17 cellular contexts compared by ENCODE assay signal in genomic region chr2:85503168-85503610, GRCh38. TPM values are rescaled to one million over a fixed set of nuclear protein-coding genes. Genes with fewer than 3 reads are reported as not detected.
DNase-seq lines count a peak whose midpoint lies in the region; ATAC-seq and TF ChIP-seq lines count a peak whose summit lies in the region.
"Had no signal": no experiment of that assay in that cellular context is flagged by ENCODE, and none has a peak within 500 bp of the region (broad histone marks: within the 10 kb centered on the region; RNA-seq: fewer than 3 reads in every experiment).

No MANE protein-coding gene starts in this region.

- H3K4me3 ChIP-seq in SK-N-SH (ENCODE audit: low read depth in 2 of 2, low read length in 1 of 2) (no peak overlapping the region), WERI-Rb-1 (ENCODE audit: low read depth, low read length) (no peak overlapping the region), skin epidermis (no peak overlapping the region)

- H3K36me3 ChIP-seq in SK-N-SH (replicated peaks in 1 of 2; ENCODE audit: control insufficient read depth in 1 of 2, insufficient read depth in 2 of 2, low read length in 1 of 2), result no peaks in the 10 kb centered on the region
- no peaks in the 10 kb centered on the region for H3K36me3 ChIP-seq in WERI-Rb-1

- peak overlapping the region; percentile 22; the same call in 1 of the 2 replicates for H3K4me2 ChIP-seq in SK-N-SH

- H3K9me3 Mint-ChIP-seq in activated CD8-positive, alpha-beta T cell treated with anti-CD3 and anti-CD28 coated beads, Interleukin-2, amount 10 ng/mL, durations not matched to agents 7 days and 5 days (ENCODE audit: insufficient read depth), result no peaks in the 10 kb centered on the region
- H3K9me3 Mint-ChIP-seq: activated B cell treated with CpG ODN at 0.5 μM for 24 hours; activated naive CD4-positive, alpha-beta T cell treated with anti-CD3 and anti-CD28 coated beads for 36 hours; naive B cell; stimulated activated naive B cell treated with anti-CD40 and anti-IgM and Interleukin-4, amounts not matched to agents 10 μg/mL and 1 μg/mL and 100 μg/mL, for 72 hours had no signal

- CTCF ChIA-PET in SK-N-SH (lab: Yijun Ruan, JAX), result interaction anchor here (1.0 to 1.9 kb wide), 4 partner anchors 12 to 83 kb away, joined by 3 to 6 read pairs (median 4); no protein-coding TSS in a partner anchor
- CTCF ChIA-PET in activated CD8-positive, alpha-beta T cell treated with anti-CD3 and anti-CD28 coated beads, Interleukin-2, amount 10 ng/mL, durations not matched to agents 7 days and 5 days (lab: Charles Lee), result no interaction called here

- POLR2A ChIA-PET in SK-N-SH (lab: Yijun Ruan, JAX), result interaction anchor here (1.1 to 3.0 kb wide), 3 partner anchors 21 to 65 kb away, joined by 3 to 25 read pairs (median 19); partner anchors contain the start of gene MAT2A
- POLR2A ChIA-PET in activated CD8-positive, alpha-beta T cell treated with anti-CD3 and anti-CD28 coated beads, Interleukin-2, amount 10 ng/mL, durations not matched to agents 7 days and 5 days (lab: Charles Lee), result no interaction called here

- H4K20me1 ChIP-seq in SK-N-SH (ENCODE audit: insufficient read depth), result no peaks in the 10 kb centered on the region

- WGBS in SK-N-SH (ENCODE audit: low lambda C conversion rate), result 93% methylated on average over 3 of the region's 10 CpGs

- peaks cover 4% of the 10 kb centered on the region for H3K27me3 Mint-ChIP-seq in activated CD8-positive, alpha-beta T cell treated with anti-CD3 and anti-CD28 coated beads, Interleukin-2, amount 10 ng/mL, durations not matched to agents 7 days and 5 days (ENCODE audit: low read depth)
- H3K27me3 Mint-ChIP-seq: activated B cell treated with CpG ODN at 0.5 μM for 24 hours; stimulated activated naive B cell treated with anti-CD40 and anti-IgM and Interleukin-4, amounts not matched to agents 10 μg/mL and 1 μg/mL and 100 μg/mL, for 72 hours had no signal

- no peak overlapping the region for H3K9ac ChIP-seq in SK-N-SH

- no peaks in the 10 kb centered on the region for H3K9me2 ChIP-seq in SK-N-SH

- no peak for TF ChIP-seq EP300 in SK-N-SH (IDR thresholded peaks at IDR 0.05; ENCODE audit: borderline replicate concordance in 1 of 2, low read depth in 1 of 2, low read length in 1 of 2)

- H3K4me1 Mint-ChIP-seq in activated CD8-positive, alpha-beta T cell treated with anti-CD3 and anti-CD28 coated beads, Interleukin-2, amount 10 ng/mL, durations not matched to agents 7 days and 5 days (ENCODE audit: low read depth), result peaks cover 3% of the 10 kb centered on the region

- DNase-seq in SK-N-SH (no peak), WERI-Rb-1 (no peak), left lobe of liver (ENCODE audit: low spot score) (peak; percentile 67), NK-92 (lab: John Stamatoyannopoulos, UW; ENCODE audit: unreplicated experiment) (no peak), glomerular visceral epithelial cell (ENCODE audit: extremely low spot score) (no peak)
- no peak for DNase-seq in activated CD8-positive, alpha-beta T cell treated with anti-CD3 and anti-CD28 coated beads, Interleukin-2, amount 10 ng/mL, durations not matched to agents 7 days and 5 days
- DNase-seq: 8988T; activated B cell treated with CpG ODN at 0.5 μM for 24 hours; activated naive CD4-positive, alpha-beta T cell treated with anti-CD3 and anti-CD28 coated beads for 36 hours; effector CD4-positive, alpha-beta T cell; islet precursor cell; naive B cell; NCI-H1092 treated with DMSO at 0.1 percent for 48 hours; stimulated activated naive B cell treated with anti-CD40 and anti-IgM and Interleukin-4, amounts not matched to agents 10 μg/mL and 1 μg/mL and 100 μg/mL, for 72 hours had no signal

- no peaks in the 10 kb centered on the region for H3K27me3 ChIP-seq in SK-N-SH (ENCODE audit: insufficient read depth)
- H3K27me3 ChIP-seq in WERI-Rb-1 (ENCODE audit: insufficient read depth, low read depth, severe bottlenecking), result no peaks in the 10 kb centered on the region

- H3F3A ChIP-seq in SK-N-SH (replicated peaks; ENCODE audit: insufficient read depth), result peaks cover 35% of the 10 kb centered on the region

- H3K9me3 ChIP-seq in SK-N-SH (no peaks in the 10 kb centered on the region), WERI-Rb-1 (ENCODE audit: severe bottlenecking) (no peaks in the 10 kb centered on the region)

- TF ChIP-seq CTCF in SK-N-SH (IDR thresholded peaks at IDR 0.05) (no peak), WERI-Rb-1 (IDR thresholded peaks at IDR 0.05; ENCODE audit: low read depth, low read length) (0 out of 2 replicates have a peak, but pooled peaks have one; percentile 12)

- peaks cover 19 to 25% of the 10 kb centered on the region in 2 experiments; a peak in 3 of 4 replicates for H3K4me1 ChIP-seq in SK-N-SH (ENCODE audit: control insufficient read depth in 1 of 2, insufficient read depth in 2 of 2, low read depth in 1 of 2, low read length in 1 of 2)

- H3K27ac ChIP-seq in SK-N-SH (ENCODE audit: low read depth in 2 of 2, low read length in 1 of 2) (peak overlapping the region; percentile 60 to 68), WERI-Rb-1 (peak overlapping the region; percentile 86), skin epidermis (peak overlapping the region in 16 of 21 experiments; percentile 8 to 83 (median 46))

- no peak for TF ChIP-seq RAD21 in SK-N-SH (IDR thresholded peaks at IDR 0.05; ENCODE audit: low read length)

- no peak overlapping the region for H3K4me3 Mint-ChIP-seq in activated CD8-positive, alpha-beta T cell treated with anti-CD3 and anti-CD28 coated beads, Interleukin-2, amount 10 ng/mL, durations not matched to agents 7 days and 5 days
- H3K4me3 Mint-ChIP-seq: activated B cell treated with CpG ODN at 0.5 μM for 24 hours; activated naive CD4-positive, alpha-beta T cell treated with anti-CD3 and anti-CD28 coated beads for 36 hours; naive B cell; stimulated activated naive B cell treated with anti-CD40 and anti-IgM and Interleukin-4, amounts not matched to agents 10 μg/mL and 1 μg/mL and 100 μg/mL, for 72 hours had no signal

- H2AFZ ChIP-seq in SK-N-SH (ENCODE audit: low read depth), result no peak overlapping the region

- H3K27ac Mint-ChIP-seq in activated CD8-positive, alpha-beta T cell treated with anti-CD3 and anti-CD28 coated beads, Interleukin-2, amount 10 ng/mL, durations not matched to agents 7 days and 5 days, result no peak overlapping the region
- H3K27ac Mint-ChIP-seq: activated B cell treated with CpG ODN at 0.5 μM for 24 hours; activated naive CD4-positive, alpha-beta T cell treated with anti-CD3 and anti-CD28 coated beads for 36 hours; stimulated activated naive B cell treated with anti-CD40 and anti-IgM and Interleukin-4, amounts not matched to agents 10 μg/mL and 1 μg/mL and 100 μg/mL, for 72 hours had no signal

- ATAC-seq in SK-N-SH treated with all-trans-retinoic acid at 6 μM for 48 hours (no peak), left lobe of liver (peak; percentile 82)
- no peak for ATAC-seq in activated CD8-positive, alpha-beta T cell treated with anti-CD3 and anti-CD28 coated beads, Interleukin-2, amount 10 ng/mL, durations not matched to agents 7 days and 5 days
- ATAC-seq: sciatic nerve; stimulated activated naive B cell treated with anti-CD40 and anti-IgM and Interleukin-4, amounts not matched to agents 10 μg/mL and 1 μg/mL and 100 μg/mL, for 72 hours had no signal

- H3K79me2 ChIP-seq in SK-N-SH (ENCODE audit: insufficient read depth), result no peaks in the 10 kb centered on the region

- no peaks in the 10 kb centered on the region for H3K36me3 Mint-ChIP-seq in activated CD8-positive, alpha-beta T cell treated with anti-CD3 and anti-CD28 coated beads, Interleukin-2, amount 10 ng/mL, durations not matched to agents 7 days and 5 days (ENCODE audit: low read depth)
- H3K36me3 Mint-ChIP-seq: naive B cell; stimulated activated naive B cell treated with anti-CD40 and anti-IgM and Interleukin-4, amounts not matched to agents 10 μg/mL and 1 μg/mL and 100 μg/mL, for 72 hours had no signal

TF ChIP-seq in SK-N-SH, 30 proteins besides CTCF, POLR2A, EP300 and RAD21 (continues in another document):
- no peak for TF ChIP-seq FOSL2 (IDR thresholded peaks at IDR 0.05; ENCODE audit: borderline replicate concordance, low read depth)

TF ChIP-seq in SK-N-SH treated with all-trans-retinoic acid at 6 μM for 48 hours, 23 proteins besides CTCF, POLR2A, EP300 and RAD21 (continues in another document):
- no peak for TF ChIP-seq ZC3H10 (CRISPR knock-in tag; IDR thresholded peaks at IDR 0.05)
- no peak for TF ChIP-seq ARNTL (CRISPR knock-in tag; IDR thresholded peaks at IDR 0.05; ENCODE audit: borderline replicate concordance, low read depth)
- no peak for TF ChIP-seq PPARA (CRISPR knock-in tag; IDR thresholded peaks at IDR 0.05; ENCODE audit: borderline replicate concordance)
- TF ChIP-seq SNAI2 (CRISPR knock-in tag; IDR thresholded peaks at IDR 0.05), result no peak
- TF ChIP-seq OSR1 (CRISPR knock-in tag; IDR thresholded peaks at IDR 0.05), result no peak
- no peak for TF ChIP-seq ZFP3 (CRISPR knock-in tag; IDR thresholded peaks at IDR 0.05)
- no peak for TF ChIP-seq CREB5 (CRISPR knock-in tag; IDR thresholded peaks at IDR 0.05; ENCODE audit: low read depth)
- TF ChIP-seq GLIS3 (CRISPR knock-in tag; IDR thresholded peaks at IDR 0.05), result no peak
- TF ChIP-seq CSDC2 (CRISPR knock-in tag; IDR thresholded peaks at IDR 0.05), result no peak

RNA-seq across cellular contexts. Expression of gene MAT2A, which starts 35.8 kb away (rescaled TPM):
- polyA plus RNA-seq in SK-N-SH (2012; rRNA removed), result 187 and 326 TPM in 2 replicates
- 139 and 151 TPM in 2 replicates for polyA plus RNA-seq in SK-N-SH (2012; cell fraction: cytosol; rRNA removed)
- 429 and 1,108 TPM in 2 replicates for polyA plus RNA-seq in SK-N-SH (2012; cell fraction: nucleus; rRNA removed)
- total RNA-seq in left lobe of liver, result 76.6 TPM
- total RNA-seq in activated CD8-positive, alpha-beta T cell treated with anti-CD3 and anti-CD28 coated beads, Interleukin-2, amount 10 ng/mL, durations not matched to agents 7 days and 5 days, result 100 to 1,000 TPM; 264 to 273 TPM

RNA-seq across cellular contexts. Expression of gene GGCX, which starts 58.1 kb away (rescaled TPM):
- polyA plus RNA-seq in SK-N-SH (2012; rRNA removed), result 26.5 and 34.5 TPM in 2 replicates
- polyA plus RNA-seq in SK-N-SH (2012; cell fraction: cytosol; rRNA removed), result 26.0 and 31.5 TPM in 2 replicates
- polyA plus RNA-seq in SK-N-SH (2012; cell fraction: nucleus; rRNA removed), result 32.1 and 32.7 TPM in 2 replicates
- 232 TPM for total RNA-seq in left lobe of liver
- total RNA-seq in activated CD8-positive, alpha-beta T cell treated with anti-CD3 and anti-CD28 coated beads, Interleukin-2, amount 10 ng/mL, durations not matched to agents 7 days and 5 days, result 10 to 100 TPM; 18.9 to 20.0 TPM

Comparison
In these comparisons a context has a peak if more than half of its experiments do, and no peak if none do; other contexts are left out.
1. RNA of gene GGCX, which starts 58.1 kb away (total RNA-seq): 232 TPM in left lobe of liver (single experiment); 18.9 to 20.0 TPM in activated CD8-positive, alpha-beta T cell treated with anti-CD3 and anti-CD28 coated beads, Interleukin-2, amount 10 ng/mL, durations not matched to agents 7 days and 5 days; every median in the first group is over 10 times any median in the second.
2. Peak in every context shown above with its lines, with median percentiles within 50 percentile points of each other: H3K27ac ChIP-seq.